13 cellular contexts compared by ENCODE assay signal in genomic region chr14:70810621-70811020, GRCh38. TPM values are rescaled to one million over a fixed set of nuclear protein-coding genes. Genes with fewer than 3 reads are reported as not detected.
DNase-seq lines count a peak whose midpoint lies in the region; ATAC-seq and TF ChIP-seq lines count a peak whose summit lies in the region.
"Had no signal": no experiment of that assay in that cellular context is flagged by ENCODE, and none has a peak within 500 bp of the region (broad histone marks: within the 10 kb centered on the region; RNA-seq: fewer than 3 reads in every experiment).

No MANE protein-coding gene starts in this region.

- H3K4me1 ChIP-seq in cardiac muscle cell (ENCODE audit: low read depth) = peaks cover 16% of the 10 kb centered on the region
- H3K4me1 ChIP-seq in heart left ventricle = peaks cover 0 to 22% (median 6%) of the 10 kb centered on the region in 12 donors

- no peaks in the 10 kb centered on the region for H3K36me3 ChIP-seq in cardiac muscle cell
- H3K36me3 ChIP-seq in heart left ventricle = no peaks in the 10 kb centered on the region
- H3K36me3 ChIP-seq in WERI-Rb-1 = no peaks in the 10 kb centered on the region; the same call in 1 of the 2 replicates

- no peak for DNase-seq in cardiac muscle cell (ENCODE audit: low read depth in 1 of 2, low spot score in 1 of 2)
- DNase-seq in heart left ventricle = no peak
- no peak for DNase-seq in WERI-Rb-1
- no peak for DNase-seq in activated effector memory CD4-positive, alpha-beta T cell treated with Interleukin-2 at 50 U/mL for 16 hours
- no peak for DNase-seq in activated effector memory CD4-positive, alpha-beta T cell treated with anti-CD3 and anti-CD28 coated beads, Interleukin-2, amount 50 U/mL, for 16 hours
- DNase-seq in GOT3 (lab: John Stamatoyannopoulos, UW) = no peak
- DNase-seq: Calu3; cortex of kidney; NCI-H446 treated with DMSO at 0.1 percent for 48 hours; stimulated activated CD4-positive, alpha-beta T cell treated with anti-CD3 and anti-CD28 coated beads, Interleukin-15, amount 100 ng/mL, for 24 hours had no signal

- WGBS in heart left ventricle, 4 donors = 51 to 58% (median 55%) methylated on average over 7 of the region's 7 CpGs

- H3K4me3 ChIP-seq in cardiac muscle cell (peak overlapping the region; percentile 95), heart left ventricle (peak overlapping the region in 1 of 12 donors; percentile 93), WERI-Rb-1 (ENCODE audit: low read depth, low read length) (peak overlapping the region; percentile 82), iPS-18c (ENCODE audit: insufficient read depth, low read depth, low read length) (peak overlapping the region; percentile 85)

- TF ChIP-seq CTCF in cardiac muscle cell (IDR thresholded peaks at IDR 0.05; ENCODE audit: low read depth, low read length) = no peak
- no peak for TF ChIP-seq CTCF in heart left ventricle (IDR thresholded peaks at IDR 0.05)
- TF ChIP-seq CTCF in WERI-Rb-1 (IDR thresholded peaks at IDR 0.05; ENCODE audit: low read depth, low read length) = no peak

- intact Hi-C loops in heart left ventricle (cut with DNase I) = loop anchor here in 3 of 10 donors (10.0 kb wide), 3 partner anchors 96 to 996 kb away; no protein-coding TSS in a partner anchor

- TF ChIP-seq POLR2A in heart left ventricle (IDR thresholded peaks at IDR 0.05) = no peak

- H3K9me3 ChIP-seq in cardiac muscle cell (ENCODE audit: low read depth) (no peaks in the 10 kb centered on the region), heart left ventricle (no peaks in the 10 kb centered on the region), WERI-Rb-1 (ENCODE audit: severe bottlenecking) (no peaks in the 10 kb centered on the region), iPS-18c (ENCODE audit: control insufficient read depth, insufficient read depth, low read length) (peaks cover 2% of the 10 kb centered on the region)

- H3K27me3 ChIP-seq in cardiac muscle cell = no peaks in the 10 kb centered on the region
- H3K27me3 ChIP-seq in heart left ventricle = peaks cover 0 to 30% (median 20%) of the 10 kb centered on the region in 9 donors
- no peaks in the 10 kb centered on the region for H3K27me3 ChIP-seq in WERI-Rb-1 (ENCODE audit: insufficient read depth, low read depth, severe bottlenecking)

- H3K27ac ChIP-seq in cardiac muscle cell (no peak overlapping the region), heart left ventricle (no peak overlapping the region), WERI-Rb-1 (peak overlapping the region; percentile 73)

- ATAC-seq in heart left ventricle (no peak), HG03045 (IDR thresholded peaks at IDR 0.05; ENCODE audit: unreplicated experiment) (no peak)
- ATAC-seq: Right ventricle myocardium inferior had no signal

RNA-seq across cellular contexts. Expression of gene MAP3K9, which starts 1.3 kb away (rescaled TPM):
- total RNA-seq in cardiac muscle cell (7.4 and 10.9 TPM in 2 replicates), heart left ventricle (1 to 10 TPM; 1.2 to 2.8 (median 1.7) TPM)
- polyA plus RNA-seq in cardiac muscle cell (3.3 and 5.4 TPM in 2 replicates), heart left ventricle (1 to 10 TPM in 1 of 2 donors, under 1 TPM in 1; 0.91 to 3.8 TPM)
